ENCODE assay signal across 8 cellular contexts in genomic region chr5:177494356-177495195, GRCh38. TPM values are rescaled to one million over a fixed set of nuclear protein-coding genes. Genes with fewer than 3 reads are reported as not detected.
DNase-seq lines count a peak whose midpoint lies in the region; ATAC-seq, FAIRE-seq and TF ChIP-seq lines count a peak whose summit lies in the region.

No MANE protein-coding gene starts in this region.

- H4K20me1 ChIP-seq in GM23338 (replicated peaks; ENCODE audit: insufficient read depth): no peaks in the 10 kb centered on the region; the same call in none of the 2 replicates

- H3K4me3 Mint-ChIP-seq in GM23338: peak overlapping the region; percentile 45; the same call in 1 of the 3 replicates

- no peak for TF ChIP-seq POLR2A in A549 (IDR thresholded peaks at IDR 0.05; ENCODE audit: low read length)

- H3K4me3 ChIP-seq in A549: peak overlapping the region; percentile 63; the same call in 1 of the 3 replicates
- peak overlapping the region; percentile 83; the same call in 1 of the 2 replicates for H3K4me3 ChIP-seq in GM23338
- no peak overlapping the region for H3K4me3 ChIP-seq in SK-N-MC
- no peak overlapping the region for H3K4me3 ChIP-seq in epithelial cell of esophagus (ENCODE audit: low read length)

- peak overlapping the region; percentile 98 for H3K4me2 ChIP-seq in A549
- H3K4me2 ChIP-seq in GM23338: peak overlapping the region; percentile 99; the same call in 1 of the 2 replicates

- H3K27ac ChIP-seq in A549 (peak overlapping the region; percentile 82 to 95), GM23338 (ENCODE audit: low read depth) (peak overlapping the region; percentile 98), SK-N-MC (peak overlapping the region; percentile 71; the same call in 1 of the 2 replicates)

- ATAC-seq in A549 (peak; percentile 25 to 32), GM23338 (peak; percentile 0), HG03432 (IDR thresholded peaks at IDR 0.05; ENCODE audit: unreplicated experiment) (no peak)

- no peaks in the 10 kb centered on the region for H3K9me2 ChIP-seq in GM23338 (ENCODE audit: insufficient read depth)

- WGBS in A549 (ENCODE audit: missing lambda C conversion rate): 26% methylated on average over 8 of the region's 11 CpGs

- H3K9me3 ChIP-seq in A549 (no peaks in the 10 kb centered on the region), SK-N-MC (ENCODE audit: low read depth, low read length) (no peaks in the 10 kb centered on the region)

- H2AFZ ChIP-seq in GM23338: no peak overlapping the region

- DNase-seq in A549 (ENCODE audit: low read depth in 1 of 2, low spot score in 1 of 2): peak; percentile 70 to 82
- peak; percentile 78 for DNase-seq in GM23338 (ENCODE audit: low spot score)
- DNase-seq in SK-N-MC (ENCODE audit: low read depth, low spot score): no peak
- peak; percentile 86 for DNase-seq in epithelial cell of esophagus (ENCODE audit: low read depth)
- peak; percentile 85 for DNase-seq in myocyte (ENCODE audit: low read depth)
- no peak for DNase-seq in NCI-H2196 (lab: John Stamatoyannopoulos, UW; ENCODE audit: unreplicated experiment)
- DNase-seq in inferior parietal cortex (ENCODE audit: extremely low spot score): no peak

- H3K36me3 ChIP-seq in GM23338 (ENCODE audit: insufficient read depth) (no peaks in the 10 kb centered on the region; the same call in 1 of the 2 replicates), SK-N-MC (ENCODE audit: insufficient read depth, low read length) (peaks cover 18% of the 10 kb centered on the region; the same call in 1 of the 2 replicates)

- H3K27ac Mint-ChIP-seq in GM23338: peak overlapping the region; percentile 84

- peaks cover 42% of the 10 kb centered on the region for H3K27me3 Mint-ChIP-seq in GM23338 (ENCODE audit: insufficient read depth, low read depth, poor library complexity)

- H3K36me3 Mint-ChIP-seq in GM23338 (ENCODE audit: low read depth): peaks cover 36% of the 10 kb centered on the region

- H3K4me1 ChIP-seq in A549 (peaks cover 63% of the 10 kb centered on the region), GM23338 (ENCODE audit: insufficient read depth) (peaks cover 39% of the 10 kb centered on the region)

- CTCF ChIA-PET in A549 (lab: Yijun Ruan, JAX): interaction anchor here (1.4 to 18.1 kb wide), 7 partner anchors 8 to 113 kb away, joined by 5 to 354 read pairs (median 100); partner anchors contain the start of genes DBN1, PDLIM7, PFN3 and PRR7

- H3K9me3 Mint-ChIP-seq in GM23338: peaks cover 2% of the 10 kb centered on the region; the same call in 1 of the 3 replicates

- no peak for FAIRE-seq in A549 (lab: Jason Lieb, UNC)

- peaks cover 37% of the 10 kb centered on the region; the same call in 1 of the 2 replicates for H3F3A ChIP-seq in GM23338 (replicated peaks; ENCODE audit: low read depth)

- POLR2A ChIA-PET in A549 (lab: Yijun Ruan, JAX): interaction anchor here (1.0 to 1.5 kb wide), 4 partner anchors 17 to 90 kb away, joined by 3 to 4 read pairs (median 4); no protein-coding TSS in a partner anchor

- TF ChIP-seq RAD21 in A549 (conservative IDR thresholded peaks at IDR 0.05 in 1 of 2, IDR thresholded peaks at IDR 0.05 in 1 of 2): no peak; a peak in 1 of 5 replicates

- H3K9ac ChIP-seq in SK-N-MC (ENCODE audit: insufficient read length): peak overlapping the region; percentile 14

- TF ChIP-seq CTCF in A549 (IDR thresholded peaks at IDR 0.05) (peak; percentile 34), GM23338 (conservative IDR thresholded peaks at IDR 0.05; ENCODE audit: low read depth in 2 of 2) (peak; percentile 31 to 62), epithelial cell of esophagus (IDR thresholded peaks at IDR 0.05; ENCODE audit: insufficient read depth, low read depth, low read length, missing control alignments) (no peak)

- peaks cover 14% of the 10 kb centered on the region for H3K27me3 ChIP-seq in GM23338 (ENCODE audit: insufficient read depth)

- H3K4me1 Mint-ChIP-seq in GM23338: peaks cover 46% of the 10 kb centered on the region

- TF ChIP-seq EP300 in A549 (IDR thresholded peaks at IDR 0.05): no peak

- peaks cover 20% of the 10 kb centered on the region for H3K79me2 ChIP-seq in GM23338 (replicated peaks; ENCODE audit: insufficient read depth)

TF ChIP-seq in A549, 52 proteins besides CTCF, POLR2A, EP300 and RAD21 (continues in another document):
- TF ChIP-seq JUNB (IDR thresholded peaks at IDR 0.05) (peak; percentile 51), JUN (IDR thresholded peaks at IDR 0.05) (peak in 1 of 2 experiments; percentile 65; a peak in 2 of 5 replicates), CEBPB (IDR thresholded peaks at IDR 0.05) (peak in 1 of 2 experiments; percentile 22; a peak in 1 of 4 replicates), FOSL2 (IDR thresholded peaks at IDR 0.05) (peak; percentile 51), FOSL2 (CRISPR knock-in tag; IDR thresholded peaks at IDR 0.05) (peak; percentile 83), GATA3 (IDR thresholded peaks at IDR 0.05; ENCODE audit: borderline replicate concordance) (peak; percentile 47; the same call in 1 of the 2 replicates), CHD2 (IDR thresholded peaks at IDR 0.05; ENCODE audit: low read length, partially characterized antibody) (peak; percentile 11)
- TF ChIP-seq, protein P1, sequence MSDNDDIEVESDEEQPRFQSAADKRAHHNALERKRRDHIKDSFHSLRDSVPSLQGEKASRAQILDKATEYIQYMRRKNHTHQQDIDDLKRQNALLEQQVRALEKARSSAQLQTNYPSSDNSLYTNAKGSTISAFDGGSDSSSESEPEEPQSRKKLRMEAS (IDR thresholded peaks at IDR 0.05): peak; percentile 47

RNA-seq across cellular contexts. Expression of gene PDLIM7, which starts 2.8 kb away (rescaled TPM):
- polyA plus RNA-seq in A549 (2011; rRNA removed) (26.1 and 30.7 TPM in 2 replicates), A549 (2017; fragmentation: RNase III; extraction: RNeasy Plus Mini Kit Qiagen cat#74134 plus additional on column Dnase treatment) (120 to 141 TPM (median 124 TPM) in 3 replicates), GM23338 (2016; fragmentation: Nextera tagmentation; extraction: Ambion mirVana) (128 TPM in 2 replicates)
- polyA plus RNA-seq in A549 (2012; cell fraction: cytosol; rRNA removed): 91.5 and 139 TPM in 2 replicates
- polyA plus RNA-seq in A549 (2012; cell fraction: nucleus; rRNA removed): 252 and 329 TPM in 2 replicates
- polyA minus RNA-seq in A549 (2011; rRNA and poly(A)+ RNA removed): 22.0 and 27.9 TPM in 2 replicates
- 73.0 and 94.7 TPM in 2 replicates for total RNA-seq in GM23338 (2014; rRNA removed; shearing (Covaris generic))
- total RNA-seq in myocyte: 302 and 340 TPM in 2 replicates
- polyA plus RNA-seq in myocyte (2012): 616 TPM

RNA-seq across cellular contexts. Expression of gene DOK3, which starts 15.1 kb away (rescaled TPM):
- polyA plus RNA-seq in A549 (2011; rRNA removed) (1.3 and 1.8 TPM in 2 replicates), A549 (2017; fragmentation: RNase III; extraction: RNeasy Plus Mini Kit Qiagen cat#74134 plus additional on column Dnase treatment) (7.1 to 9.1 TPM (median 7.4 TPM) in 3 replicates), GM23338 (2016; fragmentation: Nextera tagmentation; extraction: Ambion mirVana) (2.2 and 2.8 TPM in 2 replicates)
- 2.9 and 4.2 TPM in 2 replicates for polyA plus RNA-seq in A549 (2012; cell fraction: cytosol; rRNA removed)
- 26.3 and 29.7 TPM in 2 replicates for polyA plus RNA-seq in A549 (2012; cell fraction: nucleus; rRNA removed)
- polyA minus RNA-seq in A549 (2011; rRNA and poly(A)+ RNA removed): 0.54 and 2.0 TPM in 2 replicates
- 4.9 and 11.1 TPM in 2 replicates for total RNA-seq in GM23338 (2014; rRNA removed; shearing (Covaris generic))
- 21.7 and 29.3 TPM in 2 replicates for total RNA-seq in myocyte
- 13.7 TPM for polyA plus RNA-seq in myocyte (2012)

RNA-seq across cellular contexts. Expression of gene DBN1, which starts 21.1 kb away (rescaled TPM):
- polyA plus RNA-seq in A549 (2011; rRNA removed): 32.6 and 47.7 TPM in 2 replicates
- 33.1 and 34.4 TPM in 2 replicates for polyA plus RNA-seq in A549 (2012; cell fraction: cytosol; rRNA removed)
- polyA plus RNA-seq in A549 (2012; cell fraction: nucleus; rRNA removed): 374 and 488 TPM in 2 replicates
- 92.4 to 118 TPM (median 107 TPM) in 3 replicates for polyA plus RNA-seq in A549 (2017; fragmentation: RNase III; extraction: RNeasy Plus Mini Kit Qiagen cat#74134 plus additional on column Dnase treatment)
- 50.2 and 52.4 TPM in 2 replicates for polyA minus RNA-seq in A549 (2011; rRNA and poly(A)+ RNA removed)
- total RNA-seq in GM23338 (2014; rRNA removed; shearing (Covaris generic)): 242 and 290 TPM in 2 replicates
- 102 and 106 TPM in 2 replicates for polyA plus RNA-seq in GM23338 (2016; fragmentation: Nextera tagmentation; extraction: Ambion mirVana)
- 311 and 455 TPM in 2 replicates for total RNA-seq in myocyte
- 336 TPM for polyA plus RNA-seq in myocyte (2012)

RNA-seq across cellular contexts. Expression of gene DDX41, which starts 22.2 kb away (rescaled TPM):
- polyA plus RNA-seq in A549 (2011; rRNA removed) (87.7 and 90.7 TPM in 2 replicates), A549 (2017; fragmentation: RNase III; extraction: RNeasy Plus Mini Kit Qiagen cat#74134 plus additional on column Dnase treatment) (121 to 177 TPM (median 172 TPM) in 3 replicates), GM23338 (2016; fragmentation: Nextera tagmentation; extraction: Ambion mirVana) (67.1 and 73.4 TPM in 2 replicates)
- 180 and 211 TPM in 2 replicates for polyA plus RNA-seq in A549 (2012; cell fraction: cytosol; rRNA removed)
- polyA plus RNA-seq in A549 (2012; cell fraction: nucleus; rRNA removed): 290 and 366 TPM in 2 replicates
- 65.9 and 74.8 TPM in 2 replicates for polyA minus RNA-seq in A549 (2011; rRNA and poly(A)+ RNA removed)
- 115 and 139 TPM in 2 replicates for total RNA-seq in GM23338 (2014; rRNA removed; shearing (Covaris generic))
- total RNA-seq in myocyte: 87.2 and 112 TPM in 2 replicates
- 299 TPM for polyA plus RNA-seq in myocyte (2012)

RNA-seq across cellular contexts. Expression of gene PRR7, which starts 48.0 kb away (rescaled TPM):
- polyA plus RNA-seq in A549 (2011; rRNA removed): 1.8 and 2.2 TPM in 2 replicates
- 25.9 and 43.4 TPM in 2 replicates for polyA plus RNA-seq in A549 (2012; cell fraction: cytosol; rRNA removed)
- 39.8 and 85.8 TPM in 2 replicates for polyA plus RNA-seq in A549 (2012; cell fraction: nucleus; rRNA removed)
- polyA plus RNA-seq in A549 (2017; fragmentation: RNase III; extraction: RNeasy Plus Mini Kit Qiagen cat#74134 plus additional on column Dnase treatment): 11.0 to 12.1 TPM (median 11.2 TPM) in 3 replicates
- polyA minus RNA-seq in A549 (2011; rRNA and poly(A)+ RNA removed): 0.58 and 0.95 TPM in 2 replicates
- total RNA-seq in GM23338 (2014; rRNA removed; shearing (Covaris generic)): 6.4 and 9.7 TPM in 2 replicates
- polyA plus RNA-seq in GM23338 (2016; fragmentation: Nextera tagmentation; extraction: Ambion mirVana): 7.6 and 7.7 TPM in 2 replicates
- 23.1 and 38.7 TPM in 2 replicates for total RNA-seq in myocyte
- 12.4 TPM for polyA plus RNA-seq in myocyte (2012)

Comparison
In these comparisons a context has a peak if more than half of its experiments do, and no peak if none do; other contexts are left out.
1. DNase-seq: peak in A549 (2 of 2), GM23338 (single experiment), epithelial cell of esophagus (single experiment) and myocyte (single experiment); none in SK-N-MC (single experiment), NCI-H2196 (single experiment) and inferior parietal cortex (single experiment).
2. H3K4me3 ChIP-seq: peak in A549 (single experiment) and GM23338 (single experiment); none in SK-N-MC (single experiment) and epithelial cell of esophagus (single experiment).
3. Peak in every context shown above with its lines, with median percentiles within 50 percentile points of each other: H3K27ac ChIP-seq.